In the genomic region with DNA sequence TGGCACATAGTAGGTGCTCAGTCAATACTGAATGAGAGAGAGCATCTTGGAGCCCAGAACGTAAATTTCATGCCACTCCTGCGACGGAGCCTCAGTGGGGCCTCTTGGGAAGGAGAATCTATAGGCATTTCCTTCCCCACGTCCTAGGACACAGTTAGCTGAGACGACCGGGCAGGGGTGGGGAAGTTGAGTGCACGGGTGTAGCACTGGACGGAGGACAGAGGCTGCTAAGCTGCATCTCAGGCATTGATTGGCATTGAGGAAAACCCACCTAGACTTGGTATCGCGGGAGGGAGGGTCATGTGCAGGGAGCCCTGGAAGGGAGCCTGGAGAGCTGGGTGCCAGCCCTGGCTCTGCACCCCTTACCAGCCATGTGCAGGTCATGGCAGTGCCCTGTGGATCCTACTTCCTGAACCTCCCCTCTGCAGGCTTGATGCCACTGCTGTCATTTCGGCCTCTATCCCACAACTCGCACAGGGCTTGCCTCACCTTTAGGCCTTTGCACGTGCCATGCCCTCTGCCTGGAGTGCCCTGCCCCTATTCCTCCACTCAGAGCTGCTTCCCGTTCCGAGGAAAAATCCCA, we compare ENCODE assay signal across 2 cellular contexts.
TF ChIP-seq lines count a peak whose summit lies in the region.

No MANE protein-coding gene starts in this region.

TF ChIP-seq in GM12878, 131 proteins besides CTCF, POLR2A, EP300 and RAD21:
- TF ChIP-seq DPF2 (IDR thresholded peaks at IDR 0.05), result no peak
- no peak for TF ChIP-seq POLR2AphosphoS2 (IDR thresholded peaks at IDR 0.05; ENCODE audit: low read depth, low read length)
- no peak for TF ChIP-seq CBX5 (IDR thresholded peaks at IDR 0.05; ENCODE audit: low read depth)
- no peak for TF ChIP-seq ASH2L (IDR thresholded peaks at IDR 0.05; ENCODE audit: borderline replicate concordance, low read depth)
- TF ChIP-seq, protein P1, sequence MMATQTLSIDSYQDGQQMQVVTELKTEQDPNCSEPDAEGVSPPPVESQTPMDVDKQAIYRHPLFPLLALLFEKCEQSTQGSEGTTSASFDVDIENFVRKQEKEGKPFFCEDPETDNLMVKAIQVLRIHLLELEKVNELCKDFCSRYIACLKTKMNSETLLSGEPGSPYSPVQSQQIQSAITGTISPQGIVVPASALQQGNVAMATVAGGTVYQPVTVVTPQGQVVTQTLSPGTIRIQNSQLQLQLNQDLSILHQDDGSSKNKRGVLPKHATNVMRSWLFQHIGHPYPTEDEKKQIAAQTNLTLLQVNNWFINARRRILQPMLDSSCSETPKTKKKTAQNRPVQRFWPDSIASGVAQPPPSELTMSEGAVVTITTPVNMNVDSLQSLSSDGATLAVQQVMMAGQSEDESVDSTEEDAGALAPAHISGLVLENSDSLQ (IDR thresholded peaks at IDR 0.05), result no peak
- TF ChIP-seq, protein P2, sequence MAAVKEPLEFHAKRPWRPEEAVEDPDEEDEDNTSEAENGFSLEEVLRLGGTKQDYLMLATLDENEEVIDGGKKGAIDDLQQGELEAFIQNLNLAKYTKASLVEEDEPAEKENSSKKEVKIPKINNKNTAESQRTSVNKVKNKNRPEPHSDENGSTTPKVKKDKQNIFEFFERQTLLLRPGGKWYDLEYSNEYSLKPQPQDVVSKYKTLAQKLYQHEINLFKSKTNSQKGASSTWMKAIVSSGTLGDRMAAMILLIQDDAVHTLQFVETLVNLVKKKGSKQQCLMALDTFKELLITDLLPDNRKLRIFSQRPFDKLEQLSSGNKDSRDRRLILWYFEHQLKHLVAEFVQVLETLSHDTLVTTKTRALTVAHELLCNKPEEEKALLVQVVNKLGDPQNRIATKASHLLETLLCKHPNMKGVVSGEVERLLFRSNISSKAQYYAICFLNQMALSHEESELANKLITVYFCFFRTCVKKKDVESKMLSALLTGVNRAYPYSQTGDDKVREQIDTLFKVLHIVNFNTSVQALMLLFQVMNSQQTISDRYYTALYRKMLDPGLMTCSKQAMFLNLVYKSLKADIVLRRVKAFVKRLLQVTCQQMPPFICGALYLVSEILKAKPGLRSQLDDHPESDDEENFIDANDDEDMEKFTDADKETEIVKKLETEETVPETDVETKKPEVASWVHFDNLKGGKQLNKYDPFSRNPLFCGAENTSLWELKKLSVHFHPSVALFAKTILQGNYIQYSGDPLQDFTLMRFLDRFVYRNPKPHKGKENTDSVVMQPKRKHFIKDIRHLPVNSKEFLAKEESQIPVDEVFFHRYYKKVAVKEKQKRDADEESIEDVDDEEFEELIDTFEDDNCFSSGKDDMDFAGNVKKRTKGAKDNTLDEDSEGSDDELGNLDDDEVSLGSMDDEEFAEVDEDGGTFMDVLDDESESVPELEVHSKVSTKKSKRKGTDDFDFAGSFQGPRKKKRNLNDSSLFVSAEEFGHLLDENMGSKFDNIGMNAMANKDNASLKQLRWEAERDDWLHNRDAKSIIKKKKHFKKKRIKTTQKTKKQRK (IDR thresholded peaks at IDR 0.05; ENCODE audit: low read depth, low read length), result no peak
- no peak for TF ChIP-seq BCL11A (IDR thresholded peaks at IDR 0.05; ENCODE audit: low read depth, low read length)
- no peak for TF ChIP-seq CHD2 (IDR thresholded peaks at IDR 0.05; ENCODE audit: borderline replicate concordance, low read depth, low read length)
- TF ChIP-seq EED (IDR thresholded peaks at IDR 0.05; ENCODE audit: low read depth), result no peak
- TF ChIP-seq HDGF (IDR thresholded peaks at IDR 0.05), result no peak
- TF ChIP-seq LARP7 (IDR thresholded peaks at IDR 0.05), result no peak
- no peak for TF ChIP-seq RAD51 (IDR thresholded peaks at IDR 0.05)

TF ChIP-seq in HepG2, 621 proteins besides CTCF, POLR2A, EP300 and RAD21 (continues in another document):
- TF ChIP-seq ZNF775 (CRISPR knock-in tag; IDR thresholded peaks at IDR 0.05; ENCODE audit: borderline replicate concordance) (no peak), ZBTB40 (IDR thresholded peaks at IDR 0.05) (no peak), ZBTB40 (CRISPR knock-in tag; IDR thresholded peaks at IDR 0.05) (0 out of 2 replicates have a peak, but pooled peaks have one; percentile 32), THYN1 (CRISPR knock-in tag; IDR thresholded peaks at IDR 0.05; ENCODE audit: borderline replicate concordance, low read depth) (no peak), FOXA3 (CRISPR knock-in tag; IDR thresholded peaks at IDR 0.05) (no peak), ZNF687 (CRISPR knock-in tag; IDR thresholded peaks at IDR 0.05) (peak; percentile 45; the same call in 1 of the 2 replicates), ZFP36 (IDR thresholded peaks at IDR 0.05; ENCODE audit: borderline replicate concordance, low read depth, low read length, partially characterized antibody) (no peak), RARG (CRISPR knock-in tag; IDR thresholded peaks at IDR 0.05; ENCODE audit: low read depth) (no peak), ZNF3 (CRISPR knock-in tag; IDR thresholded peaks at IDR 0.05) (no peak), TOPORS (CRISPR knock-in tag; IDR thresholded peaks at IDR 0.05) (no peak), ZNF496 (CRISPR knock-in tag; IDR thresholded peaks at IDR 0.05; ENCODE audit: insufficient replicate concordance) (no peak), SAFB2 (CRISPR knock-in tag; IDR thresholded peaks at IDR 0.05; ENCODE audit: borderline replicate concordance, low read depth) (no peak), POLR2G (IDR thresholded peaks at IDR 0.05; ENCODE audit: low read depth, low read length) (peak; percentile 2; the same call in 1 of the 2 replicates), IRF2 (CRISPR knock-in tag; IDR thresholded peaks at IDR 0.05) (no peak), HOXD1 (CRISPR knock-in tag; IDR thresholded peaks at IDR 0.05) (no peak), YEATS4 (CRISPR knock-in tag; IDR thresholded peaks at IDR 0.05; ENCODE audit: borderline replicate concordance) (no peak), ZC3H13 (CRISPR knock-in tag; IDR thresholded peaks at IDR 0.05) (peak; percentile 62; the same call in 1 of the 2 replicates), ZBTB7A (CRISPR knock-in tag; IDR thresholded peaks at IDR 0.05) (no peak), FOXK2 (IDR thresholded peaks at IDR 0.05) (no peak), GPN1 (CRISPR knock-in tag; IDR thresholded peaks at IDR 0.05; ENCODE audit: borderline replicate concordance) (no peak), MLLT10 (CRISPR knock-in tag; IDR thresholded peaks at IDR 0.05) (no peak)
- TF ChIP-seq, protein P3, sequence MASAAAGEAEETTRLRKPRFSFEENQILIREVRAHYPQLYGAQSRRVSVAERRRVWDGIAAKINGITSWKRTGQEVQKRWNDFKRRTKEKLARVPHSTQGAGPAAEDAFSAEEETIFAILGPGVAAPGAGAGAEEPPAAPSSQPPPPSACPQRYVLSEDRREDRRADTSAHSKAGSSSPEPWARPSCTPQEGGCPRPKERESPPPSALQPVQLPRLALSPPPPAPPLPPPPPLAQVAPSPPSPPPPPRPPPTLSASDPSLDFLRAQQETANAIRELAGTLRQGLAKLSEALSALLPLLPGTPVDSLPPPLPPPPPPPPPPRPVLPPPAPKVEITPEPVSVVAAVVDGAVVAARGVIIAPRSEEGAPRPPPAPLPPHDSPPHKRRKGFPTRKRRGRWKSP (CRISPR knock-in tag; IDR thresholded peaks at IDR 0.05), result no peak; the same call in 1 of the 2 replicates
- TF ChIP-seq, protein P4, sequence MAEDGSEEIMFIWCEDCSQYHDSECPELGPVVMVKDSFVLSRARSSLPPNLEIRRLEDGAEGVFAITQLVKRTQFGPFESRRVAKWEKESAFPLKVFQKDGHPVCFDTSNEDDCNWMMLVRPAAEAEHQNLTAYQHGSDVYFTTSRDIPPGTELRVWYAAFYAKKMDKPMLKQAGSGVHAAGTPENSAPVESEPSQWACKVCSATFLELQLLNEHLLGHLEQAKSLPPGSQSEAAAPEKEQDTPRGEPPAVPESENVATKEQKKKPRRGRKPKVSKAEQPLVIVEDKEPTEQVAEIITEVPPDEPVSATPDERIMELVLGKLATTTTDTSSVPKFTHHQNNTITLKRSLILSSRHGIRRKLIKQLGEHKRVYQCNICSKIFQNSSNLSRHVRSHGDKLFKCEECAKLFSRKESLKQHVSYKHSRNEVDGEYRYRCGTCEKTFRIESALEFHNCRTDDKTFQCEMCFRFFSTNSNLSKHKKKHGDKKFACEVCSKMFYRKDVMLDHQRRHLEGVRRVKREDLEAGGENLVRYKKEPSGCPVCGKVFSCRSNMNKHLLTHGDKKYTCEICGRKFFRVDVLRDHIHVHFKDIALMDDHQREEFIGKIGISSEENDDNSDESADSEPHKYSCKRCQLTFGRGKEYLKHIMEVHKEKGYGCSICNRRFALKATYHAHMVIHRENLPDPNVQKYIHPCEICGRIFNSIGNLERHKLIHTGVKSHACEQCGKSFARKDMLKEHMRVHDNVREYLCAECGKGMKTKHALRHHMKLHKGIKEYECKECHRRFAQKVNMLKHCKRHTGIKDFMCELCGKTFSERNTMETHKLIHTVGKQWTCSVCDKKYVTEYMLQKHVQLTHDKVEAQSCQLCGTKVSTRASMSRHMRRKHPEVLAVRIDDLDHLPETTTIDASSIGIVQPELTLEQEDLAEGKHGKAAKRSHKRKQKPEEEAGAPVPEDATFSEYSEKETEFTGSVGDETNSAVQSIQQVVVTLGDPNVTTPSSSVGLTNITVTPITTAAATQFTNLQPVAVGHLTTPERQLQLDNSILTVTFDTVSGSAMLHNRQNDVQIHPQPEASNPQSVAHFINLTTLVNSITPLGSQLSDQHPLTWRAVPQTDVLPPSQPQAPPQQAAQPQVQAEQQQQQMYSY (CRISPR knock-in tag; IDR thresholded peaks at IDR 0.05), result no peak
